Comparison of ENCODE assay signal across 8 cellular contexts in the genomic region with DNA sequence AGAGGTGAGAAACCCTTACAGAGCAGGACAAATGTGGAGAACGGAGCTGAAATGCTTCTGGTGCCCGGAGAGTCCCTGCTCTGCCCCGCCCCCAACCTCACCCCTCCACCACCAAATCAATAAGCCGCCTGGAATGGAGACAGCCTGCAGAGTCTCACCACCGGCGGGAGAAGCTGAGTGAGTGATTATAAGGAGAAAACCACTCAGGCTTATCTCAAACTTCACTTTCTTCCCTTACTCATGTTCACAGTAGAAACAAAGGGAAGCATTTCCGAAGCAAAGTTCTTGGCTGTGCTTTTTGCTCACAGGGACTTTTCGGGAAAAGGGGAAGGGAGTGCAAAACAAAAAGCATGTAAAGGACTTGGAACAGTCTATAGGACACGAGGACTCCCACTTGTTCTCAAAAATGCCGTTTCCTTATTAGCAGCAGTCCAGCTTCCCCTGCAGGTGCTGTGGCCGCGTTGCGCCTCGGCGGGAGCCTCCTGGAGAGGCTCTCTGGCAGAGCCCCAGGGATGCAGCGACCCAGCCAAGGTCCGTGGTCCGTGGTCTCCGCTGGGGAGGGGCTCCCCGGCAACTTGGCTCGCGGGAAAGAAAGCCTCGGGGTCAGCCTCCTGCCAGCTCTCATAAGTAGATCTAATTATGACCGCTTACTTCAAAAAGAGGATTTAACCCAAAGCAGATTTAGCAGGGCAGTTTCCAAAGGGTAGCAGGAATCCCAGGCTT.
DNase-seq lines count a peak whose midpoint lies in the region; ATAC-seq and TF ChIP-seq lines count a peak whose summit lies in the region.

No MANE protein-coding gene starts in this region.

- no peaks in the 10 kb centered on the region for H3K36me3 Mint-ChIP-seq in activated CD4-positive, alpha-beta memory T cell treated with anti-CD3 and anti-CD28 coated beads for 36 hours

- peaks cover 0 to 58% (median 14%) of the 10 kb centered on the region in 9 donors for H3K36me3 ChIP-seq in heart right ventricle

- H3K27ac ChIP-seq in heart right ventricle = peak overlapping the region in 8 of 10 donors; percentile 5 to 63 (median 50)

- peak overlapping the region in 9 of 10 donors; percentile 1 to 53 (median 37) for H3K4me3 ChIP-seq in heart right ventricle

- CTCF ChIA-PET in activated CD4-positive, alpha-beta memory T cell treated with anti-CD3 and anti-CD28 coated beads for 36 hours (lab: Charles Lee) = interaction anchor here (0.8 kb wide), 1 partner anchor 178 kb away, joined by 3 read pairs; no protein-coding TSS in a partner anchor

- peaks cover 4 to 50% (median 20%) of the 10 kb centered on the region in 9 donors for H3K4me1 ChIP-seq in heart right ventricle

- DNase-seq in RPMI7951 (ENCODE audit: low read depth) (peak; percentile 1), heart right ventricle (peak; percentile 23 to 46), retina (peak; percentile 75), GOT3 (lab: John Stamatoyannopoulos, UW) (no peak)
- DNase-seq in stimulated activated CD4-positive, alpha-beta T cell treated with anti-CD3 and anti-CD28 coated beads, Interleukin-2, amount 100 ng/mL, for 24 hours = no peak
- DNase-seq in activated CD4-positive, alpha-beta memory T cell treated with anti-CD3 and anti-CD28 coated beads for 36 hours = no peak

- H3K4me3 Mint-ChIP-seq in activated CD4-positive, alpha-beta memory T cell treated with anti-CD3 and anti-CD28 coated beads for 36 hours = no peak overlapping the region

- POLR2A ChIA-PET in activated CD4-positive, alpha-beta memory T cell treated with anti-CD3 and anti-CD28 coated beads for 36 hours (lab: Charles Lee) = no interaction called here

- H3K4me1 Mint-ChIP-seq in activated CD4-positive, alpha-beta memory T cell treated with anti-CD3 and anti-CD28 coated beads for 36 hours (ENCODE audit: low read depth) = peaks cover 5% of the 10 kb centered on the region

- H3K27me3 Mint-ChIP-seq in activated CD4-positive, alpha-beta memory T cell treated with anti-CD3 and anti-CD28 coated beads for 36 hours = peaks cover 21% of the 10 kb centered on the region

- TF ChIP-seq CTCF in GM12874 (IDR thresholded peaks at IDR 0.05; ENCODE audit: insufficient read depth, low read depth, low read length) (0 out of 2 replicates have a peak, but pooled peaks have one; percentile 9), heart right ventricle (IDR thresholded peaks at IDR 0.05) (peak in 5 of 9 donors; percentile 8 to 38 (median 23))

- no peaks in the 10 kb centered on the region for H3K9me3 ChIP-seq in heart right ventricle

- H3K27me3 ChIP-seq in heart right ventricle = peaks cover 0 to 16% (median 0%) of the 10 kb centered on the region in 7 donors

- intact Hi-C loops in heart right ventricle (cut with DNase I) = loop anchor here in 2 of 10 donors (5.0 kb wide), 2 partner anchors 47 to 52 kb away; no protein-coding TSS in a partner anchor
- intact Hi-C loops in activated CD4-positive, alpha-beta memory T cell treated with anti-CD3 and anti-CD28 coated beads for 36 hours (cut with micrococcal nuclease) = no loop called here

- no peaks in the 10 kb centered on the region for H3K9me3 Mint-ChIP-seq in activated CD4-positive, alpha-beta memory T cell treated with anti-CD3 and anti-CD28 coated beads for 36 hours

- no peak overlapping the region for H3K27ac Mint-ChIP-seq in activated CD4-positive, alpha-beta memory T cell treated with anti-CD3 and anti-CD28 coated beads for 36 hours

- 3 to 5% methylated on average over 24 of the region's 24 CpGs for WGBS in heart right ventricle, 2 donors

- ATAC-seq in heart right ventricle (peak; percentile 29 to 74 (median 68)), HG03521 (IDR thresholded peaks at IDR 0.05; ENCODE audit: unreplicated experiment) (no peak)

Comparison
In these comparisons a context has a peak if more than half of its experiments do, and no peak if none do; other contexts are left out.
1. DNase-seq: peak in RPMI7951 (single experiment), heart right ventricle (2 of 2) and retina (single experiment); none in stimulated activated CD4-positive, alpha-beta T cell treated with anti-CD3 and anti-CD28 coated beads, Interleukin-2, amount 100 ng/mL, for 24 hours (0 of 2), GOT3 (single experiment) and activated CD4-positive, alpha-beta memory T cell treated with anti-CD3 and anti-CD28 coated beads for 36 hours (single experiment).